5 cellular contexts compared by ENCODE assay signal in the genomic region with DNA sequence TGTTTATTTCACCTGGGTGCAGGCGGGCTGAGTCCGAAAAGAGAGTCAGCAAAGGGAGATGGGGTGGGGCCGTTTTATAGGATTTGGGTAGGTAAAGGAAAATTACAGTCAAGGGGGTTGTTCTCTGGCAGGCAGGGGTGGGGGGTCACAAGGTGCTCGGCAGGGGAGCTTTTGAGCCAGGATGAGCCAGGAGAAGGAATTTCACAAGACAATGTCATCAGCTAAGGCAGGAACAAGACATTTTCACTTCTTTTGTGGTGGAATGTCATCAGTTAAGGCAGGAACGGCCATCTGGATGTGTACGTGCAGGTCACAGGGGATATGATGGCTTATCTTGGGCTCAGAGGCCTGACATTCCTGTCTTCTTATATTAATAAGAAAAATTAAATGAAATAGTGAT.
DNase-seq lines count a peak whose midpoint lies in the region; ATAC-seq and TF ChIP-seq lines count a peak whose summit lies in the region.
"Not testable (repeated sequence)": the region's sequence is repeated elsewhere in the genome, so short reads cannot be mapped to it uniquely, and the experiment has no call there.

No MANE protein-coding gene starts in this region.

- H3K27ac ChIP-seq in GM23338 (ENCODE audit: low read depth) (peak overlapping the region; percentile 67), HUES48 (ENCODE audit: low read depth, low read length) (peak overlapping the region; percentile 26)
- not testable (repeated sequence) for H3K27ac ChIP-seq in mesendoderm (ENCODE audit: low read depth, low read length)

- not testable (repeated sequence) for H3K79me2 ChIP-seq in GM23338 (replicated peaks; ENCODE audit: insufficient read depth); mesendoderm (ENCODE audit: control insufficient read depth, insufficient read depth, low read length)

- DNase-seq in GM23338 (ENCODE audit: low spot score); WTC11 (ENCODE audit: low spot score); progenitor cell of endocrine pancreas (ENCODE audit: low spot score, unreplicated experiment): not testable (repeated sequence)
- peak; percentile 81 for DNase-seq in mesendoderm

- not testable (repeated sequence) for H3K27me3 Mint-ChIP-seq in GM23338 (ENCODE audit: insufficient read depth, low read depth, poor library complexity); WTC11 (ENCODE audit: low read depth); progenitor cell of endocrine pancreas

- H3K9me3 ChIP-seq in HUES48 (ENCODE audit: control insufficient read depth, insufficient read depth, low read length) = not testable (repeated sequence)

- H2BK5ac ChIP-seq in mesendoderm (ENCODE audit: low read length) = peak overlapping the region; percentile 57

- H3K9ac ChIP-seq in HUES48 (ENCODE audit: low read depth, low read length); mesendoderm (ENCODE audit: low read length): not testable (repeated sequence)

- H3K9me3 Mint-ChIP-seq in GM23338; WTC11; progenitor cell of endocrine pancreas (ENCODE audit: low read depth): not testable (repeated sequence)

- not testable (repeated sequence) for H4K8ac ChIP-seq in mesendoderm (ENCODE audit: low read depth, low read length)

- H3K4me2 ChIP-seq in GM23338; mesendoderm (ENCODE audit: low read length): not testable (repeated sequence)

- not testable (repeated sequence) for H2AK5ac ChIP-seq in mesendoderm (ENCODE audit: low read length)

- WGBS in mesendoderm (ENCODE audit: extremely low coverage, insufficient coverage, low lambda C conversion rate) = no CpG with 5 or more reads among the region's 6 CpGs

- TF ChIP-seq CTCF in GM23338 (conservative IDR thresholded peaks at IDR 0.05; ENCODE audit: low read depth in 2 of 2); WTC11 (IDR thresholded peaks at IDR 0.05); progenitor cell of endocrine pancreas (IDR thresholded peaks at IDR 0.05; ENCODE audit: unreplicated experiment): not testable (repeated sequence)

- H2BK15ac ChIP-seq in mesendoderm (replicated peaks; ENCODE audit: low read depth) = not testable (repeated sequence)

- not testable (repeated sequence) for H3K27me3 ChIP-seq in GM23338 (ENCODE audit: insufficient read depth); HUES48 (ENCODE audit: control insufficient read depth, insufficient read depth, low read length); mesendoderm (ENCODE audit: insufficient read depth, low read length, poor library complexity)

- H4K5ac ChIP-seq in mesendoderm (ENCODE audit: low read length) = not testable (repeated sequence)

- not testable (repeated sequence) for H3K56ac ChIP-seq in mesendoderm (ENCODE audit: low read length)

- ATAC-seq in GM23338, WTC11: not testable (repeated sequence)

- H3K23ac ChIP-seq in mesendoderm (ENCODE audit: low read length) = not testable (repeated sequence)

- H3F3A ChIP-seq in GM23338 (replicated peaks; ENCODE audit: low read depth) = not testable (repeated sequence)

- not testable (repeated sequence) for H3K4me3 ChIP-seq in GM23338; HUES48 (ENCODE audit: low read depth, low read length); mesendoderm (ENCODE audit: low read length)

- POLR2A ChIA-PET in WTC11 (lab: Charles Lee) = not testable (repeated sequence)

- CTCF ChIA-PET in WTC11 (lab: Charles Lee) = interaction anchor here (0.9 kb wide), 1 partner anchor 9 kb away, joined by 4 read pairs; no protein-coding TSS in a partner anchor

- peaks cover 26% of the 10 kb centered on the region for H3K4me1 ChIP-seq in GM23338 (ENCODE audit: insufficient read depth)
- H3K4me1 ChIP-seq in HUES48 (ENCODE audit: control insufficient read depth, insufficient read depth, low read length) = peaks cover 31% of the 10 kb centered on the region
- H3K4me1 ChIP-seq in mesendoderm (ENCODE audit: control insufficient read depth, low read depth, low read length) = not testable (repeated sequence)

- peak overlapping the region; percentile 90 for H3K18ac ChIP-seq in mesendoderm (ENCODE audit: low read length)

- H3K36me3 ChIP-seq in GM23338 (ENCODE audit: insufficient read depth); HUES48 (ENCODE audit: control insufficient read depth, insufficient read depth, low read length); mesendoderm (ENCODE audit: control insufficient read depth, insufficient read depth, low read length): not testable (repeated sequence)

- peak overlapping the region; percentile 87 for H3K4ac ChIP-seq in mesendoderm (ENCODE audit: low read depth, low read length)

- H3K4me3 Mint-ChIP-seq in GM23338; WTC11; progenitor cell of endocrine pancreas (ENCODE audit: low read depth): not testable (repeated sequence)

- H3K4me1 Mint-ChIP-seq in GM23338 (peaks cover 40% of the 10 kb centered on the region), WTC11 (peaks cover 45% of the 10 kb centered on the region)
- H3K4me1 Mint-ChIP-seq in progenitor cell of endocrine pancreas (ENCODE audit: low read depth) = not testable (repeated sequence)

- H3K36me3 Mint-ChIP-seq in GM23338 (ENCODE audit: low read depth); progenitor cell of endocrine pancreas (ENCODE audit: insufficient read depth): not testable (repeated sequence)
- H3K36me3 Mint-ChIP-seq in WTC11 = peaks cover 11% of the 10 kb centered on the region

- H2AFZ ChIP-seq in GM23338 = not testable (repeated sequence)

- not testable (repeated sequence) for H2BK120ac ChIP-seq in mesendoderm (ENCODE audit: low read depth, low read length)

- not testable (repeated sequence) for H3K79me1 ChIP-seq in mesendoderm (ENCODE audit: low read length)

- H3K9me2 ChIP-seq in GM23338 (ENCODE audit: insufficient read depth) = not testable (repeated sequence)

- H4K20me1 ChIP-seq in GM23338 (replicated peaks; ENCODE audit: insufficient read depth) = not testable (repeated sequence)

- H3K27ac Mint-ChIP-seq in GM23338 (peak overlapping the region; percentile 41; the same call in 1 of the 2 replicates), WTC11 (peak overlapping the region; percentile 89), progenitor cell of endocrine pancreas (peak overlapping the region; percentile 25)

TF ChIP-seq in WTC11, 78 proteins besides CTCF, POLR2A, EP300 and RAD21:
- TF ChIP-seq TEAD1 (CRISPR knock-in tag; IDR thresholded peaks at IDR 0.05) (peak; percentile 80; the same call in 1 of the 2 replicates), SP1 (CRISPR knock-in tag; conservative IDR thresholded peaks at IDR 0.05) (peak; percentile 35; the same call in 1 of the 2 replicates)

Comparison
In these comparisons a context has a peak if more than half of its experiments do, and no peak if none do; other contexts are left out.
1. H3K27ac Mint-ChIP-seq: peak in every context shown above with its lines; median percentile 89 in WTC11; 41 in GM23338; 25 in progenitor cell of endocrine pancreas.